14 cellular contexts compared by ENCODE assay signal in the genomic region with DNA sequence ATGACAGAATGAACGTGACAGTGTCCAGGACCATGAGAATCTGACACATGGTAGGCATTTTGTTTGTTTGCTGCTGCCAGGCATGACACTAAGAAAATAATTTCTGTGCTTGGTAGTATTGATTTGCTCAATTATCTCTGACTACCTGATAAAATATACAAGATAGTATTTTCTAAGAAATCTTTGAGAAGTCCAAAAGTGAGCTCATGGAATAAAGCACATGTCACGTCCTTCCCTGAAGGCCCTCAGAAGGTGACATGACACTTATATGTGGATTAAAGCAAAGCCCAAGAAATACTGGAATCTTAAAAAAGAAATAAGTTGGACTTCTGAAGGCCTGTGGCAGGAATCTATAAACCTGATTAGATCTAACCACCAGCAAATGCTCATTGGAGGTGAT. TPM values are rescaled to one million over a fixed set of nuclear protein-coding genes. Genes with fewer than 3 reads are reported as not detected.
DNase-seq lines count a peak whose midpoint lies in the region; ATAC-seq and TF ChIP-seq lines count a peak whose summit lies in the region.
"Had no signal": no experiment of that assay in that cellular context is flagged by ENCODE, and none has a peak within 500 bp of the region (broad histone marks: within the 10 kb centered on the region; RNA-seq: fewer than 3 reads in every experiment).

No MANE protein-coding gene starts in this region.

- H3K4me3 Mint-ChIP-seq in activated CD8-positive, alpha-beta memory T cell treated with anti-CD3 and anti-CD28 coated beads, Interleukin-2, amount 10 ng/mL, durations not matched to agents 7 days and 5 days, result no peak overlapping the region
- H3K4me3 Mint-ChIP-seq: CD14-positive monocyte; CD4-positive, alpha-beta memory T cell; H9 had no signal

- no peaks in the 10 kb centered on the region for H3K4me1 Mint-ChIP-seq in activated CD8-positive, alpha-beta memory T cell treated with anti-CD3 and anti-CD28 coated beads, Interleukin-2, amount 10 ng/mL, durations not matched to agents 7 days and 5 days
- H3K4me1 Mint-ChIP-seq: CD14-positive monocyte; CD4-positive, alpha-beta memory T cell; H9 had no signal

- CTCF ChIA-PET in activated CD8-positive, alpha-beta memory T cell treated with anti-CD3 and anti-CD28 coated beads, Interleukin-2, amount 10 ng/mL, durations not matched to agents 7 days and 5 days (lab: Charles Lee), result no interaction called here

- no peaks in the 10 kb centered on the region for H3K9me3 Mint-ChIP-seq in activated CD8-positive, alpha-beta memory T cell treated with anti-CD3 and anti-CD28 coated beads, Interleukin-2, amount 10 ng/mL, durations not matched to agents 7 days and 5 days (ENCODE audit: low read depth)
- H3K9me3 Mint-ChIP-seq: CD14-positive monocyte, H9 had no signal

- H3K27me3 ChIP-seq in left ventricle myocardium inferior (ENCODE audit: low read depth) (no peaks in the 10 kb centered on the region), body of pancreas (no peaks in the 10 kb centered on the region), gastrocnemius medialis (no peaks in the 10 kb centered on the region)
- H3K27me3 ChIP-seq: BLaER1 had no signal

- TF ChIP-seq POLR2A in body of pancreas (IDR thresholded peaks at IDR 0.05), result no peak
- no peak for TF ChIP-seq POLR2A in gastrocnemius medialis (IDR thresholded peaks at IDR 0.05)

- DNase-seq in left ventricle myocardium inferior, result no peak
- no peak for DNase-seq in left ventricle myocardium superior
- DNase-seq in body of pancreas, result no peak
- no peak for DNase-seq in gastrocnemius medialis
- DNase-seq in activated CD8-positive, alpha-beta memory T cell treated with anti-CD3 and anti-CD28 coated beads, Interleukin-2, amount 10 ng/mL, durations not matched to agents 7 days and 5 days, result no peak
- DNase-seq in DMS 273 treated with DMSO at 0.1 percent for 48 hours (lab: John Stamatoyannopoulos, UW), result no peak
- DNase-seq in GM20000 (ENCODE audit: low spot score), result no peak
- DNase-seq: 8988T; Calu3; CD4-positive, alpha-beta memory T cell; H9; IMR-90 had no signal

- H3K36me3 ChIP-seq in left ventricle myocardium inferior (no peaks in the 10 kb centered on the region), body of pancreas (replicated peaks in 1 of 2; ENCODE audit: insufficient read depth in 1 of 2, low read depth in 2 of 2) (no peaks in the 10 kb centered on the region), gastrocnemius medialis (peaks cover 0 to 3% of the 10 kb centered on the region in 2 donors)
- H3K36me3 ChIP-seq: BLaER1 had no signal

- H3K27me3 Mint-ChIP-seq in activated CD8-positive, alpha-beta memory T cell treated with anti-CD3 and anti-CD28 coated beads, Interleukin-2, amount 10 ng/mL, durations not matched to agents 7 days and 5 days, result no peaks in the 10 kb centered on the region
- H3K27me3 Mint-ChIP-seq: CD4-positive, alpha-beta memory T cell had no signal

- in situ Hi-C loops in gastrocnemius medialis (cut with MboI; ENCODE audit: low sequenced_read_pairs in 4 of 4), result no loop called here

- H3K9me3 ChIP-seq in left ventricle myocardium inferior (replicated peaks) (no peaks in the 10 kb centered on the region), body of pancreas (no peaks in the 10 kb centered on the region), gastrocnemius medialis (no peaks in the 10 kb centered on the region)
- H3K9me3 ChIP-seq: BLaER1 had no signal

- peaks cover 6% of the 10 kb centered on the region for H3K4me1 ChIP-seq in left ventricle myocardium inferior
- peaks cover 40% of the 10 kb centered on the region for H3K4me1 ChIP-seq in body of pancreas
- H3K4me1 ChIP-seq in gastrocnemius medialis, result peaks cover 20 to 29% of the 10 kb centered on the region in 2 donors
- H3K4me1 ChIP-seq: BLaER1 had no signal

- H3K27ac Mint-ChIP-seq in activated CD8-positive, alpha-beta memory T cell treated with anti-CD3 and anti-CD28 coated beads, Interleukin-2, amount 10 ng/mL, durations not matched to agents 7 days and 5 days, result no peak overlapping the region
- H3K27ac Mint-ChIP-seq: CD14-positive monocyte; CD4-positive, alpha-beta memory T cell; H9 had no signal

- 36% methylated on average over 2 of the region's 2 CpGs for WGBS in body of pancreas, 2 donors

- no peak for TF ChIP-seq CTCF in left ventricle myocardium inferior (IDR thresholded peaks at IDR 0.05; ENCODE audit: borderline replicate concordance)
- no peak for TF ChIP-seq CTCF in body of pancreas (IDR thresholded peaks at IDR 0.05)
- no peak for TF ChIP-seq CTCF in gastrocnemius medialis (IDR thresholded peaks at IDR 0.05 in 4 of 5, conservative IDR thresholded peaks at IDR 0.05 in 1 of 5)
- TF ChIP-seq CTCF in GM20000 (IDR thresholded peaks at IDR 0.05; ENCODE audit: extremely low read depth, missing control alignments), result no peak

- ATAC-seq in left ventricle myocardium superior (no peak), body of pancreas (peak; percentile 62), gastrocnemius medialis (no peak)
- ATAC-seq in activated CD8-positive, alpha-beta memory T cell treated with anti-CD3 and anti-CD28 coated beads, Interleukin-2, amount 10 ng/mL, durations not matched to agents 7 days and 5 days, result no peak

- H3K4me3 ChIP-seq in left ventricle myocardium inferior (no peak overlapping the region), body of pancreas (no peak overlapping the region), gastrocnemius medialis (no peak overlapping the region)
- H3K4me3 ChIP-seq: BLaER1 had no signal

- H3K27ac ChIP-seq in left ventricle myocardium inferior (replicated peaks) (peak overlapping the region; percentile 18), body of pancreas (no peak overlapping the region), gastrocnemius medialis (peak overlapping the region; percentile 87 to 99 (median 98))
- H3K27ac ChIP-seq: BLaER1 had no signal

- no peaks in the 10 kb centered on the region for H3K36me3 Mint-ChIP-seq in activated CD8-positive, alpha-beta memory T cell treated with anti-CD3 and anti-CD28 coated beads, Interleukin-2, amount 10 ng/mL, durations not matched to agents 7 days and 5 days
- H3K36me3 Mint-ChIP-seq: CD14-positive monocyte; CD4-positive, alpha-beta memory T cell had no signal

- intact Hi-C loops in left ventricle myocardium inferior (cut with micrococcal nuclease), result no loop called here
- intact Hi-C loops in left ventricle myocardium superior (cut with micrococcal nuclease), result no loop called here
- intact Hi-C loops in body of pancreas (cut with DNase I), result no loop called here
- intact Hi-C loops in gastrocnemius medialis (cut with DNase I; ENCODE audit: low total_unique reads), result no loop called here

RNA-seq across cellular contexts. Expression of gene TTN, which starts 3.8 kb away (rescaled TPM):
- total RNA-seq in left ventricle myocardium inferior (2,803 TPM), left ventricle myocardium superior (3,610 TPM), body of pancreas (10 to 100 TPM; 26.5 to 94.6 TPM), gastrocnemius medialis (1,000 to 10,000 TPM; 4,552 to 9,701 (median 7,268) TPM)
- 10 to 100 TPM in 1 of 2 experiments, 1 to 10 TPM in 1; 7.0 to 11.5 TPM for total RNA-seq in activated CD8-positive, alpha-beta memory T cell treated with anti-CD3 and anti-CD28 coated beads, Interleukin-2, amount 10 ng/mL, durations not matched to agents 7 days and 5 days

Comparison
In these comparisons a context has a peak if more than half of its experiments do, and no peak if none do; other contexts are left out.
1. H3K27ac ChIP-seq: peak in left ventricle myocardium inferior (single experiment) and gastrocnemius medialis (4 of 4); none in body of pancreas (0 of 4).
2. RNA of gene TTN, which starts 3.8 kb away (total RNA-seq): 4,552 to 9,701 TPM in gastrocnemius medialis, 3,610 TPM in left ventricle myocardium superior (single experiment) and 2,803 TPM in left ventricle myocardium inferior (single experiment); 26.5 to 94.6 TPM in body of pancreas and 7.0 to 11.5 TPM in activated CD8-positive, alpha-beta memory T cell treated with anti-CD3 and anti-CD28 coated beads, Interleukin-2, amount 10 ng/mL, durations not matched to agents 7 days and 5 days; every median in the first group is over 10 times any median in the second.